In genomic region chr2:85254540-85255261, GRCh38 we compare ENCODE assay signal across 19 cellular contexts.
DNase-seq lines count a peak whose midpoint lies in the region; ATAC-seq, FAIRE-seq and TF ChIP-seq lines count a peak whose summit lies in the region.
"Had no signal": no experiment of that assay in that cellular context is flagged by ENCODE, and none has a peak within 500 bp of the region (broad histone marks: within the 10 kb centered on the region; RNA-seq: fewer than 3 reads in every experiment).

No MANE protein-coding gene starts in this region.

- no peak for TF ChIP-seq CTCF in endothelial cell (IDR thresholded peaks at IDR 0.05; ENCODE audit: unreplicated experiment)

- H2BK5ac ChIP-seq in neuronal stem cell (ENCODE audit: low read length): peak overlapping the region; percentile 97

- H2BK15ac ChIP-seq in neuronal stem cell (ENCODE audit: low read length): no peak overlapping the region

- peak overlapping the region; percentile 19 for H3K4me3 Mint-ChIP-seq in endothelial cell (ENCODE audit: unreplicated experiment)
- H3K4me3 Mint-ChIP-seq: activated naive CD8-positive, alpha-beta T cell treated with anti-CD3 and anti-CD28 coated beads, Interleukin-2, amount 10 ng/mL, durations not matched to agents 7 days and 5 days; effector memory CD8-positive, alpha-beta T cell; naive thymus-derived CD8-positive, alpha-beta T cell had no signal

- H3K9me3 ChIP-seq in neuronal stem cell (replicated peaks in 1 of 2; ENCODE audit: control insufficient read depth in 2 of 2, insufficient read depth in 1 of 2, low read depth in 1 of 2, low read length in 2 of 2): no peaks in the 10 kb centered on the region
- H3K9me3 ChIP-seq: SJCRH30, stomach had no signal

- no peak overlapping the region for H3K23ac ChIP-seq in neuronal stem cell (ENCODE audit: low read depth, low read length, poor library complexity)

- H3K27me3 ChIP-seq in neuronal stem cell (ENCODE audit: control insufficient read depth in 3 of 3, insufficient read depth in 3 of 3, low read depth in 1 of 3, low read length in 3 of 3): no peaks in the 10 kb centered on the region
- H3K27me3 ChIP-seq: SJCRH30, stomach had no signal

- no peak overlapping the region for H4K91ac ChIP-seq in neuronal stem cell (ENCODE audit: low read depth, low read length, poor library complexity)

- DNase-seq in GM18507 (ENCODE audit: extremely low spot score, insufficient read length, low read depth) (no peak), NCI-H82 treated with DMSO at 0.1 percent for 48 hours (lab: John Stamatoyannopoulos, UW; ENCODE audit: unreplicated experiment) (peak; percentile 71), endothelial cell (ENCODE audit: low spot score) (no peak), neuronal stem cell (ENCODE audit: low spot score) (no peak), HuH-7 (ENCODE audit: low spot score) (no peak), UCSD-AML1 (lab: John Stamatoyannopoulos, UW; ENCODE audit: unreplicated experiment) (no peak)
- no peak for DNase-seq in stimulated activated CD4-positive, alpha-beta T cell treated with anti-CD3 and anti-CD28 coated beads, Interleukin-4, amount 100 ng/mL, for 1 hour
- DNase-seq: activated CD4-positive, alpha-beta T cell treated with anti-CD3 and anti-CD28 coated beads for 4 hours; activated naive CD8-positive, alpha-beta T cell treated with anti-CD3 and anti-CD28 coated beads, Interleukin-2, amount 10 ng/mL, durations not matched to agents 7 days and 5 days; central memory CD4-positive, alpha-beta T cell; COR-L47; effector memory CD8-positive, alpha-beta T cell; hypothalamus; naive thymus-derived CD8-positive, alpha-beta T cell; NCI-H1694; stomach; T-helper 9 cell had no signal

- peaks cover 82% of the 10 kb centered on the region for H3K4me1 Mint-ChIP-seq in endothelial cell (ENCODE audit: unreplicated experiment)
- H3K4me1 Mint-ChIP-seq: activated naive CD8-positive, alpha-beta T cell treated with anti-CD3 and anti-CD28 coated beads, Interleukin-2, amount 10 ng/mL, durations not matched to agents 7 days and 5 days; naive thymus-derived CD8-positive, alpha-beta T cell had no signal

- peaks cover 53 to 54% of the 10 kb centered on the region in 2 donors for H3K4me1 ChIP-seq in neuronal stem cell (ENCODE audit: control insufficient read depth in 2 of 2, insufficient read depth in 1 of 2, low read depth in 1 of 2, low read length in 2 of 2)

- H2BK120ac ChIP-seq in neuronal stem cell (ENCODE audit: low read depth, low read length): no peak overlapping the region

- H2BK12ac ChIP-seq in neuronal stem cell (ENCODE audit: low read length): no peak overlapping the region

- H3K27ac Mint-ChIP-seq in endothelial cell (ENCODE audit: unreplicated experiment): peak overlapping the region; percentile 54
- H3K27ac Mint-ChIP-seq: activated naive CD8-positive, alpha-beta T cell treated with anti-CD3 and anti-CD28 coated beads, Interleukin-2, amount 10 ng/mL, durations not matched to agents 7 days and 5 days; effector memory CD8-positive, alpha-beta T cell; naive thymus-derived CD8-positive, alpha-beta T cell had no signal

- peak; percentile 5 for FAIRE-seq in GM18507 (lab: Jason Lieb, UNC)

- peak overlapping the region; percentile 22 for H3K18ac ChIP-seq in neuronal stem cell (ENCODE audit: low read length)

- no peak for ATAC-seq in GM21381 (IDR thresholded peaks at IDR 0.05; ENCODE audit: unreplicated experiment)
- ATAC-seq: effector memory CD8-positive, alpha-beta T cell; naive thymus-derived CD8-positive, alpha-beta T cell had no signal

- no peak overlapping the region for H3K9ac ChIP-seq in neuronal stem cell (ENCODE audit: low read depth, low read length, poor library complexity)

- peak overlapping the region; percentile 98 for H3K27ac ChIP-seq in neuronal stem cell (replicated peaks; ENCODE audit: low read length)

- peak overlapping the region in 1 of 2 donors; percentile 37 for H3K4me3 ChIP-seq in neuronal stem cell (ENCODE audit: low read length in 2 of 2)
- H3K4me3 ChIP-seq: stomach had no signal

- no peaks in the 10 kb centered on the region for H3K9me3 Mint-ChIP-seq in endothelial cell (ENCODE audit: unreplicated experiment)
- H3K9me3 Mint-ChIP-seq: activated naive CD8-positive, alpha-beta T cell treated with anti-CD3 and anti-CD28 coated beads, Interleukin-2, amount 10 ng/mL, durations not matched to agents 7 days and 5 days; effector memory CD8-positive, alpha-beta T cell; naive thymus-derived CD8-positive, alpha-beta T cell had no signal

- H3K4ac ChIP-seq in neuronal stem cell (ENCODE audit: low read length): no peak overlapping the region

- no peaks in the 10 kb centered on the region for H3K36me3 ChIP-seq in neuronal stem cell (replicated peaks in 1 of 2; ENCODE audit: control insufficient read depth in 2 of 2, insufficient read depth in 2 of 2, low read length in 2 of 2)
- H3K36me3 ChIP-seq: SJCRH30, stomach had no signal

- peaks cover 34% of the 10 kb centered on the region for H3K27me3 Mint-ChIP-seq in endothelial cell (ENCODE audit: unreplicated experiment)
- H3K27me3 Mint-ChIP-seq: activated naive CD8-positive, alpha-beta T cell treated with anti-CD3 and anti-CD28 coated beads, Interleukin-2, amount 10 ng/mL, durations not matched to agents 7 days and 5 days; naive thymus-derived CD8-positive, alpha-beta T cell had no signal

- WGBS in neuronal stem cell (ENCODE audit: extremely low coverage in 2 of 2, insufficient read length in 2 of 2, insufficient replicate concordance in 1 of 2), 2 donors: no CpG with 5 or more reads among the region's 11 CpGs

- H4K8ac ChIP-seq in neuronal stem cell (ENCODE audit: low read depth, low read length): no peak overlapping the region

- H3K14ac ChIP-seq in neuronal stem cell (ENCODE audit: low read length): no peak overlapping the region

- peak overlapping the region; percentile 21 for H2AK5ac ChIP-seq in neuronal stem cell (ENCODE audit: low read depth, low read length)

- H2AFZ ChIP-seq in neuronal stem cell (ENCODE audit: low read length): no peak overlapping the region

- H3K79me1 ChIP-seq in neuronal stem cell (ENCODE audit: low read depth, low read length): peaks cover 2% of the 10 kb centered on the region

- H3K4me2 ChIP-seq in neuronal stem cell (ENCODE audit: insufficient read depth, low read length, poor library complexity, severe bottlenecking): no peak overlapping the region

- peaks cover 12% of the 10 kb centered on the region for H3K36me3 Mint-ChIP-seq in endothelial cell (ENCODE audit: low read depth, unreplicated experiment)
- H3K36me3 Mint-ChIP-seq: activated naive CD8-positive, alpha-beta T cell treated with anti-CD3 and anti-CD28 coated beads, Interleukin-2, amount 10 ng/mL, durations not matched to agents 7 days and 5 days; naive thymus-derived CD8-positive, alpha-beta T cell had no signal
